ENCODE assay signal across 2 cellular contexts in genomic region chr17:80155600-80155999, GRCh38. TPM values are rescaled to one million over a fixed set of nuclear protein-coding genes. Genes with fewer than 3 reads are reported as not detected.
"Had no signal": no experiment of that assay in that cellular context is flagged by ENCODE, and none has a peak within 500 bp of the region (broad histone marks: within the 10 kb centered on the region; RNA-seq: fewer than 3 reads in every experiment).

No MANE protein-coding gene starts in this region.

RNA-seq across cellular contexts. Expression of gene CARD14, which starts 14.2 kb away (rescaled TPM):
- total RNA-seq: T-helper 1 cell treated with Interleukin-12 subunit alpha and Interleukin-12 subunit beta and Interleukin-4 antibody, amounts not matched to agents 30 ng/mL and 1 ng/mL, for 36 hours had no signal
- polyA plus RNA-seq: fibroblast of lung had no signal
